In the genomic region with DNA sequence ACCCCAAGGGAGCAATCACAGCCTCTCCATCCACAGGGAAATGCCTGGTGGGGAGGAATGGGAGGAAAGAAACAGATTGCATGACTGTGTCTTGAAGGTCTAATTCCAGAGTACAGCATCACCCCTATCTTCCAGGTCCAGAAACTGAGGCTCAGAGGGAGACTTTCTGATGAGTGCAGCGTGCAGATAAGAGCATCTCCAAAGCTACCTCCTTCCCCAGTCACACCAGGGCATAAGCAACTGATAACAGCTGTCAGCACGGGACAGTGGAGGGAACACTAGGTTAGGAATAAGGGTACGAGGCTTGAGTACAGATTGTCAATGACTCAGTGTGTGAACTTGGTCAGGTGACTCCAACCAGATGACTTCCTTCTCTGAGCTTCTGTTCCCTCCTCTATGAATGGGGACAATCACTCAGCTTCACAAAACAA, we compare ENCODE assay signal across 26 cellular contexts.
DNase-seq lines count a peak whose midpoint lies in the region; ATAC-seq, FAIRE-seq and TF ChIP-seq lines count a peak whose summit lies in the region.
"Had no signal": no experiment of that assay in that cellular context is flagged by ENCODE, and none has a peak within 500 bp of the region (broad histone marks: within the 10 kb centered on the region; RNA-seq: fewer than 3 reads in every experiment).

No MANE protein-coding gene starts in this region.

- H3K56ac ChIP-seq in H1 (replicated peaks; ENCODE audit: insufficient read length, low read depth, low read length), result no peak overlapping the region

- no peak for TF ChIP-seq RAD21 in H1 (IDR thresholded peaks at IDR 0.05 in 1 of 2, conservative IDR thresholded peaks at IDR 0.05 in 1 of 2; ENCODE audit: low read depth in 2 of 2, low read length in 2 of 2)

- no peak for FAIRE-seq in H1 (lab: Jason Lieb, UNC)

- H2AK5ac ChIP-seq in H1 (ENCODE audit: low read depth, low read length), result peak overlapping the region; percentile 3; the same call in 1 of the 2 replicates

- no peak for TF ChIP-seq CTCF in CD14-positive monocyte (IDR thresholded peaks at IDR 0.05)
- no peak for TF ChIP-seq CTCF in H1 (IDR thresholded peaks at IDR 0.05; ENCODE audit: control extremely low read depth in 1 of 3, insufficient read depth in 1 of 3, low read depth in 1 of 3, low read length in 3 of 3)
- TF ChIP-seq CTCF in mucosa of descending colon (IDR thresholded peaks at IDR 0.05), result no peak
- TF ChIP-seq CTCF in sigmoid colon (IDR thresholded peaks at IDR 0.05), result no peak
- no peak for TF ChIP-seq CTCF in psoas muscle (IDR thresholded peaks at IDR 0.05)

- no peaks in the 10 kb centered on the region for H3K79me1 ChIP-seq in H1 (ENCODE audit: low read depth, low read length)

- CTCF ChIA-PET in H1 (lab: Charles Lee; ENCODE audit: partially characterized antibody), result interaction anchor here (0.9 to 30.3 kb wide), 18 partner anchors 9 to 403 kb away, joined by 3 to 982 read pairs (median 7); a partner anchor contains a TSS

- no peak overlapping the region for H3K27ac ChIP-seq in H1 (ENCODE audit: low read depth, low read length)
- peak overlapping the region in 1 of 4 donors; percentile 27 for H3K27ac ChIP-seq in sigmoid colon
- H3K27ac ChIP-seq in psoas muscle, result no peak overlapping the region
- H3K27ac ChIP-seq: ovary, PC-9, SJSA1, thyroid gland, VCaP had no signal

- peak; percentile 62 for DNase-seq in CD14-positive monocyte (ENCODE audit: low spot score)
- DNase-seq in LHCN-M2 (ENCODE audit: low read depth), result peak; percentile 3
- no peak for DNase-seq in H1 (ENCODE audit: low read depth in 1 of 2, low spot score in 2 of 2)
- no peak for DNase-seq in mucosa of descending colon
- no peak for DNase-seq in sigmoid colon
- no peak for DNase-seq in psoas muscle
- DNase-seq in NCI-H1930 (lab: John Stamatoyannopoulos, UW), result no peak
- no peak for DNase-seq in immature natural killer cell
- DNase-seq: CD4-positive, alpha-beta memory T cell; DMS79; H7; islet precursor cell; Karpas-422; mammary epithelial cell; naive B cell; NCI-H1417; NCI-H524 treated with DMSO at 0.1 percent for 48 hours; ovary; stimulated activated CD4-positive, alpha-beta T cell treated with anti-CD3 and anti-CD28 coated beads, Interleukin-2, amount 100 ng/mL, for 24 hours; stimulated activated naive CD4-positive, alpha-beta T cell treated with Interleukin-2 at 50 U/mL for 16 hours; thyroid gland had no signal

- no peaks in the 10 kb centered on the region for H3K79me2 ChIP-seq in H1 (ENCODE audit: control insufficient read depth in 1 of 2, insufficient read depth in 2 of 2, low read length in 2 of 2)

- H2AFZ ChIP-seq in H1 (ENCODE audit: low read length), result no peak overlapping the region
- H2AFZ ChIP-seq: PC-9 had no signal

- no peak overlapping the region for H4K5ac ChIP-seq in H1 (ENCODE audit: insufficient read length, low read depth, low read length)

- H3K36me3 ChIP-seq in H1 (ENCODE audit: control insufficient read depth in 2 of 4, insufficient read depth in 4 of 4, low read length in 3 of 4), result no peaks in the 10 kb centered on the region
- no peaks in the 10 kb centered on the region for H3K36me3 ChIP-seq in mucosa of descending colon (ENCODE audit: low read depth)
- H3K36me3 ChIP-seq in sigmoid colon, result no peaks in the 10 kb centered on the region
- H3K36me3 ChIP-seq in psoas muscle (ENCODE audit: insufficient read depth in 1 of 2, low read depth in 1 of 2), result no peaks in the 10 kb centered on the region
- H3K36me3 ChIP-seq: ovary, SJSA1, thyroid gland had no signal

- H3K18ac ChIP-seq in H1 (ENCODE audit: extremely low read depth, low read length), result no peak overlapping the region

- no peaks in the 10 kb centered on the region for H3K9me3 Mint-ChIP-seq in CD14-positive monocyte
- H3K9me3 Mint-ChIP-seq in immature natural killer cell, result no peaks in the 10 kb centered on the region
- H3K9me3 Mint-ChIP-seq: CD4-positive, alpha-beta memory T cell; naive B cell; T-helper 1 cell treated with Interleukin-12 subunit alpha and Interleukin-12 subunit beta and Interleukin-4 antibody, amounts not matched to agents 30 μg/mL and 1 μg/mL, for 36 hours had no signal

- H3K27ac Mint-ChIP-seq in CD14-positive monocyte (no peak overlapping the region), immature natural killer cell (no peak overlapping the region)
- H3K27ac Mint-ChIP-seq: CD4-positive, alpha-beta memory T cell; T-helper 1 cell treated with Interleukin-12 subunit alpha and Interleukin-12 subunit beta and Interleukin-4 antibody, amounts not matched to agents 30 μg/mL and 1 μg/mL, for 36 hours had no signal

- intact Hi-C loops in CD14-positive monocyte (cut with micrococcal nuclease) (loop anchor here (2.0 to 10.0 kb wide), 3 partner anchors 196 to 406 kb away; no protein-coding TSS in a partner anchor), mucosa of descending colon (cut with DNase I, micrococcal nuclease) (no loop called here), sigmoid colon (cut with DNase I) (loop anchor here (5.0 kb wide), 3 partner anchors 363 to 528 kb away; no protein-coding TSS in a partner anchor), psoas muscle (cut with DNase I) (loop anchor here (5.0 to 10.0 kb wide), 3 partner anchors 154 to 363 kb away; a partner anchor contains a TSS)

- peaks cover 0 to under 1% of the 10 kb centered on the region in 2 experiments for H4K20me1 ChIP-seq in H1 (replicated peaks in 1 of 2; ENCODE audit: control insufficient read depth in 1 of 2, insufficient read depth in 2 of 2, low read length in 2 of 2)

- H4K91ac ChIP-seq in H1 (replicated peaks; ENCODE audit: insufficient read length, low read length), result no peak overlapping the region

- H3K4me1 Mint-ChIP-seq in CD14-positive monocyte, result peaks cover 20% of the 10 kb centered on the region
- peaks cover 17 to 20% of the 10 kb centered on the region in 2 donors for H3K4me1 Mint-ChIP-seq in immature natural killer cell

- H2BK20ac ChIP-seq in H1 (ENCODE audit: low read length), result no peak overlapping the region

- no peak overlapping the region for H3K4me3 ChIP-seq in H1 (ENCODE audit: extremely low read depth in 1 of 4, insufficient read depth in 2 of 4, low read depth in 3 of 4, low read length in 4 of 4)
- H3K4me3 ChIP-seq in mucosa of descending colon, result no peak overlapping the region
- H3K4me3 ChIP-seq in sigmoid colon, result no peak overlapping the region
- no peak overlapping the region for H3K4me3 ChIP-seq in psoas muscle
- H3K4me3 ChIP-seq: coronary artery, ovary, PC-9, SJSA1, thyroid gland had no signal

- H3K4me3 Mint-ChIP-seq in CD14-positive monocyte (no peak overlapping the region), immature natural killer cell (no peak overlapping the region)
- H3K4me3 Mint-ChIP-seq: CD4-positive, alpha-beta memory T cell; naive B cell; T-helper 1 cell treated with Interleukin-12 subunit alpha and Interleukin-12 subunit beta and Interleukin-4 antibody, amounts not matched to agents 30 μg/mL and 1 μg/mL, for 36 hours had no signal

- no peaks in the 10 kb centered on the region for H3K9me3 ChIP-seq in H1 (ENCODE audit: insufficient read depth in 2 of 2, low read depth in 1 of 2, low read length in 1 of 2)
- H3K9me3 ChIP-seq in mucosa of descending colon, result no peaks in the 10 kb centered on the region
- H3K9me3 ChIP-seq in sigmoid colon, result no peaks in the 10 kb centered on the region
- H3K9me3 ChIP-seq in psoas muscle, result no peaks in the 10 kb centered on the region
- H3K9me3 ChIP-seq: ovary, SJSA1, thyroid gland had no signal

- 0 out of 2 replicates have a peak overlapping the region, but pooled peaks have one; percentile 49 for H2BK5ac ChIP-seq in H1 (ENCODE audit: low read depth, low read length)

- H4K8ac ChIP-seq in H1 (ENCODE audit: extremely low read depth, insufficient read depth, low read length), result no peak overlapping the region

- peaks cover 8% of the 10 kb centered on the region; the same call in 1 of the 2 replicates for H3K23me2 ChIP-seq in H1 (ENCODE audit: low read depth, low read length)

- no peak overlapping the region for H3K4me2 ChIP-seq in H1 (ENCODE audit: insufficient read depth in 1 of 2, low read depth in 2 of 2, low read length in 2 of 2)
- H3K4me2 ChIP-seq: PC-9 had no signal

- no peaks in the 10 kb centered on the region for H3K36me3 Mint-ChIP-seq in CD14-positive monocyte
- H3K36me3 Mint-ChIP-seq in immature natural killer cell, result no peaks in the 10 kb centered on the region
- H3K36me3 Mint-ChIP-seq: CD4-positive, alpha-beta memory T cell; naive B cell had no signal

- H3K27me3 ChIP-seq in H1 (replicated peaks in 1 of 4; ENCODE audit: control insufficient read depth in 3 of 4, extremely low read depth in 1 of 4, insufficient read depth in 3 of 4, low read length in 3 of 4), result no peaks in the 10 kb centered on the region; a peak in 1 of 7 replicates
- H3K27me3 ChIP-seq in sigmoid colon, result no peaks in the 10 kb centered on the region
- H3K27me3 ChIP-seq in psoas muscle (ENCODE audit: insufficient read depth in 3 of 3, low read length in 2 of 3), result peaks cover 0 to 4% (median 0%) of the 10 kb centered on the region in 3 donors
- H3K27me3 ChIP-seq: ovary, SJSA1, thyroid gland had no signal

- no peak overlapping the region for H3K9ac ChIP-seq in H1 (replicated peaks in 1 of 4; ENCODE audit: extremely low read depth in 1 of 4, low read depth in 3 of 4, low read length in 3 of 4)

- POLR2A ChIA-PET in H1 (lab: Charles Lee; ENCODE audit: partially characterized antibody), result interaction anchor here (1.2 kb wide), 1 partner anchor 15 kb away, joined by 4 read pairs; no protein-coding TSS in a partner anchor

- 77% methylated on average over 3 of the region's 3 CpGs; no CpG with 5 or more reads in 1 of the 2 experiments for WGBS in H1 (ENCODE audit: extremely low coverage in 1 of 2, insufficient coverage in 1 of 2, insufficient read length in 1 of 2, insufficient replicate concordance in 2 of 2, low coverage in 1 of 2, low lambda C conversion rate in 2 of 2, missing lambda C conversion rate in 1 of 2), 2 experiments
- WGBS in sigmoid colon, 2 donors, result 20 to 41% methylated on average over 3 of the region's 3 CpGs
- WGBS in psoas muscle, 3 donors, result 46 to 70% (median 60%) methylated on average over 3 of the region's 3 CpGs

- no peak overlapping the region for H3K23ac ChIP-seq in H1 (ENCODE audit: insufficient read length)

- H2BK120ac ChIP-seq in H1 (replicated peaks; ENCODE audit: low read depth, low read length), result no peak overlapping the region

- no peak for TF ChIP-seq POLR2A in H1 (IDR thresholded peaks at IDR 0.05; ENCODE audit: control extremely low read depth in 1 of 2, low read depth in 2 of 2, low read length in 2 of 2)
- TF ChIP-seq POLR2A in sigmoid colon (IDR thresholded peaks at IDR 0.05), result no peak

- H3K4me1 ChIP-seq in H1 (replicated peaks in 1 of 4; ENCODE audit: control insufficient read depth in 3 of 4, insufficient read depth in 4 of 4, low read length in 3 of 4) (peaks cover 10 to 24% (median 18%) of the 10 kb centered on the region in 4 experiments), mucosa of descending colon (ENCODE audit: low read depth) (peaks cover 9% of the 10 kb centered on the region), sigmoid colon (peaks cover 0 to 41% (median 38%) of the 10 kb centered on the region in 4 donors), psoas muscle (no peaks in the 10 kb centered on the region)

- H3K4ac ChIP-seq in H1 (replicated peaks; ENCODE audit: insufficient read length, low read depth, low read length), result no peak overlapping the region

- TF ChIP-seq EP300 in H1 (IDR thresholded peaks at IDR 0.05; ENCODE audit: borderline replicate concordance in 1 of 2, low read depth in 2 of 2, low read length in 2 of 2) (no peak), sigmoid colon (IDR thresholded peaks at IDR 0.05) (no peak)

- H2BK15ac ChIP-seq in H1 (ENCODE audit: low read length), result no peak overlapping the region; the same call in 1 of the 2 replicates

- H2BK12ac ChIP-seq in H1 (ENCODE audit: low read depth, low read length), result peak overlapping the region; percentile 71; the same call in 1 of the 2 replicates

- H3K27me3 Mint-ChIP-seq in CD14-positive monocyte (ENCODE audit: low read depth in 3 of 3), result peaks cover 9 to 23% (median 22%) of the 10 kb centered on the region in 3 donors
- peaks cover 2 to 7% (median 6%) of the 10 kb centered on the region in 3 donors for H3K27me3 Mint-ChIP-seq in immature natural killer cell (ENCODE audit: low read depth in 3 of 3)

- no peak overlapping the region for H3K14ac ChIP-seq in H1 (ENCODE audit: insufficient read length)

- peak; percentile 31 for ATAC-seq in mucosa of descending colon
- no peak for ATAC-seq in psoas muscle

Comparison
In these comparisons a context has a peak if more than half of its experiments do, and no peak if none do; other contexts are left out.
1. DNase-seq: peak in CD14-positive monocyte (single experiment) and LHCN-M2 (single experiment); none in H1 (0 of 2), mucosa of descending colon (0 of 3), sigmoid colon (single experiment), psoas muscle (0 of 2), NCI-H1930 (0 of 2) and immature natural killer cell (0 of 3).
2. intact Hi-C loops: an anchor here in CD14-positive monocyte (2.0 to 10.0 kb wide), sigmoid colon (5.0 kb wide) and psoas muscle (5.0 to 10.0 kb wide); none called in mucosa of descending colon.